ENCODE assay signal across 3 cellular contexts in genomic region chr1:16952376-16952775, GRCh38. TPM values are rescaled to one million over a fixed set of nuclear protein-coding genes. Genes with fewer than 3 reads are reported as not detected.
"Had no signal": no experiment of that assay in that cellular context is flagged by ENCODE, and none has a peak within 500 bp of the region (broad histone marks: within the 10 kb centered on the region; RNA-seq: fewer than 3 reads in every experiment).

No MANE protein-coding gene starts in this region.

RNA-seq across cellular contexts. Expression of gene MFAP2, which starts 28.0 kb away (rescaled TPM):
- total RNA-seq: OCI-LY7 had no signal

RNA-seq across cellular contexts. Expression of gene RNU1-2, which starts 56.6 kb away (rescaled TPM):
- total RNA-seq: LHCN-M2 had no signal
- polyA plus RNA-seq: SK-N-SH had no signal
